Comparison of ENCODE assay signal across 12 cellular contexts in the genomic region with DNA sequence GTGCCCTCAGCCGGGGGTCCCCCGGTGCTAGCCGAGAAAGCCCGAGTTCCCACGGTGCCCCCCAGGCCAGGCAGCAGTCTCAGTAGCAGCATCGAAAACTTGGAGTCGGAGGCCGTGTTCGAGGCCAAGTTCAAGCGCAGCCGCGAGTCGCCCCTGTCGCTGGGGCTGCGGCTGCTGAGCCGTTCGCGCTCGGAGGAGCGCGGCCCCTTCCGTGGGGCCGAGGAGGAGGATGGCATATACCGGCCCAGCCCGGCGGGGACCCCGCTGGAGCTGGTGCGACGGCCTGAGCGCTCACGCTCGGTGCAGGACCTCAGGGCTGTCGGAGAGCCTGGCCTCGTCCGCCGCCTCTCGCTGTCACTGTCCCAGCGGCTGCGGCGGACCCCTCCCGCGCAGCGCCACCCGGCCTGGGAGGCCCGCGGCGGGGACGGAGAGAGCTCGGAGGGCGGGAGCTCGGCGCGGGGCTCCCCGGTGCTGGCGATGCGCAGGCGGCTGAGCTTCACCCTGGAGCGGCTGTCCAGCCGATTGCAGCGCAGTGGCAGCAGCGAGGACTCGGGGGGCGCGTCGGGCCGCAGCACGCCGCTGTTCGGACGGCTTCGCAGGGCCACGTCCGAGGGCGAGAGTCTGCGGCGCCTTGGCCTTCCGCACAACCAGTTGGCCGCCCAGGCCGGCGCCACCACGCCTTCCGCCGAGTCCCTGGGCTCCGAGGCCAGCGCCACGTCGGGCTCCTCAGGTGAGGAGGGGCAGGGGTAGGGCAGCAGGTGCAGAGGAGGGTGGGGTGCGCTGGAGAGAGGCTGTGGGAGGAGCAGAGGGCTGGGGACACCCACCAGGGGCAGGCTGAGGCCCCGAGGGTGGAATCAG. TPM values are rescaled to one million over a fixed set of nuclear protein-coding genes. Genes with fewer than 3 reads are reported as not detected.
A peak's percentile ranks its signal among the peaks of the same experiment; 100 is the strongest.
DNase-seq lines count a peak whose midpoint lies in the region; ATAC-seq, FAIRE-seq and TF ChIP-seq lines count a peak whose summit lies in the region.
"Had no signal": no experiment of that assay in that cellular context is flagged by ENCODE, and none has a peak within 500 bp of the region (broad histone marks: within the 10 kb centered on the region; RNA-seq: fewer than 3 reads in every experiment).

No MANE protein-coding gene starts in this region.

- H3K9ac ChIP-seq in HepG2 (ENCODE audit: insufficient read depth, low read depth, low read length) = no peak overlapping the region
- H3K9ac ChIP-seq: KMS-11 had no signal

- peaks cover 74% of the 10 kb centered on the region for H3K27me3 Mint-ChIP-seq in central memory CD8-positive, alpha-beta T cell

- DNase-seq in NCI-H2171 treated with DMSO at 0.1 percent for 48 hours (lab: John Stamatoyannopoulos, UW) (peak; percentile 29), NCI-H2171 (lab: John Stamatoyannopoulos, UW) (no peak), HepG2 (ENCODE audit: low spot score) (no peak), stomach (no peak), Kasumi-1 (lab: John Stamatoyannopoulos, UW) (no peak), superior temporal gyrus (ENCODE audit: extremely low spot score) (no peak), NCI-H1092 treated with DMSO at 0.1 percent for 48 hours (lab: John Stamatoyannopoulos, UW) (no peak)
- DNase-seq in central memory CD8-positive, alpha-beta T cell (ENCODE audit: low spot score in 2 of 2) = no peak
- DNase-seq: thyroid gland had no signal

- TF ChIP-seq CTCF in HepG2 (CRISPR knock-in tag; IDR thresholded peaks at IDR 0.05) (no peak), stomach (IDR thresholded peaks at IDR 0.05) (no peak)

- peak overlapping the region; percentile 36 for H3K4me2 ChIP-seq in HepG2 (ENCODE audit: low read depth, low read length)
- H3K4me2 ChIP-seq: KMS-11 had no signal

- no peak overlapping the region for H2AFZ ChIP-seq in HepG2 (ENCODE audit: low read length)

- no peak for TF ChIP-seq RAD21 in HepG2 (CRISPR knock-in tag; IDR thresholded peaks at IDR 0.05)

- H3K4me1 ChIP-seq in HepG2 (ENCODE audit: insufficient read depth, low read length) (peaks cover 13% of the 10 kb centered on the region), stomach (peaks cover 16 to 28% (median 19%) of the 10 kb centered on the region in 4 donors)

- no peaks in the 10 kb centered on the region for H3K9me3 Mint-ChIP-seq in central memory CD8-positive, alpha-beta T cell

- WGBS in HepG2 (ENCODE audit: low lambda C conversion rate) = 8% methylated on average over 51 of the region's 89 CpGs
- WGBS in stomach, 5 donors = 2 to 7% (median 3%) methylated on average over 25 to 89 of the region's 89 CpGs

- H3K27ac ChIP-seq in HepG2 (ENCODE audit: extremely low read length, insufficient read depth, low read length) (no peak overlapping the region), stomach (peak overlapping the region in 2 of 5 donors; percentile 19 to 68)
- H3K27ac ChIP-seq: KMS-11, SJSA1, thyroid gland had no signal

- H3K27me3 ChIP-seq in HepG2 (ENCODE audit: control insufficient read depth in 1 of 2, insufficient read depth in 2 of 2, low read length in 2 of 2) (peaks cover 60 to 98% of the 10 kb centered on the region in 2 experiments), stomach (peaks cover 4 to 85% (median 49%) of the 10 kb centered on the region in 3 donors)

- peak overlapping the region; percentile 63 for H3K4me3 Mint-ChIP-seq in central memory CD8-positive, alpha-beta T cell

- no peak for FAIRE-seq in HepG2 (lab: Jason Lieb, UNC)
- FAIRE-seq: GM12891 had no signal

- in situ Hi-C loops in HepG2 (cut with HindIII; ENCODE audit: extremely low pct_ligation_motif_present, low pct_unique_long_range_greater_than_20kb) = no loop called here

- no peaks in the 10 kb centered on the region for H4K20me1 ChIP-seq in HepG2 (ENCODE audit: insufficient read depth, low read length)

- H3K27ac Mint-ChIP-seq in central memory CD8-positive, alpha-beta T cell (ENCODE audit: low read depth) = no peak overlapping the region

- H3K9me3 ChIP-seq in HepG2 (ENCODE audit: low read length) (no peaks in the 10 kb centered on the region), stomach (no peaks in the 10 kb centered on the region)
- H3K9me3 ChIP-seq: SJSA1, thyroid gland had no signal

- POLR2A ChIA-PET in HepG2 (lab: Yijun Ruan, JAX) = interaction anchor here (3.0 kb wide), 1 partner anchor 14 kb away, joined by 12 read pairs; the partner anchor contains the start of gene GMPPA

- intact Hi-C loops in HepG2 (cut with micrococcal nuclease; ENCODE audit: unreplicated experiment) (no loop called here), stomach (cut with DNase I; ENCODE audit: low total_unique reads) (no loop called here)

- TF ChIP-seq POLR2A in HepG2 (IDR thresholded peaks at IDR 0.05; ENCODE audit: insufficient read depth in 1 of 2, low read depth in 2 of 2, low read length in 2 of 2) (no peak), stomach (IDR thresholded peaks at IDR 0.05) (no peak)

- no peaks in the 10 kb centered on the region for H3K36me3 Mint-ChIP-seq in central memory CD8-positive, alpha-beta T cell (ENCODE audit: insufficient read depth)

- no peaks in the 10 kb centered on the region for H3K79me2 ChIP-seq in HepG2 (ENCODE audit: insufficient read depth, low read length)

- H3K4me1 Mint-ChIP-seq in central memory CD8-positive, alpha-beta T cell = no peaks in the 10 kb centered on the region

- H3K4me3 ChIP-seq in HepG2 (replicated peaks in 1 of 3; ENCODE audit: insufficient read depth in 1 of 3, low read depth in 2 of 3, low read length in 3 of 3) = peak overlapping the region in 1 of 3 experiments; percentile 44; a peak in 1 of 6 replicates
- H3K4me3 ChIP-seq in stomach = peak overlapping the region; percentile 15 to 50 (median 30)
- H3K4me3 ChIP-seq: SJSA1 had no signal

- CTCF ChIA-PET in HepG2 (lab: Yijun Ruan, JAX; ENCODE audit: low intra/inter-chr PET ratio, low total read pairs) = no interaction called here

- TF ChIP-seq EP300 in HepG2 (IDR thresholded peaks at IDR 0.05; ENCODE audit: low read depth in 2 of 2, low read length in 2 of 2) = no peak
- no peak for TF ChIP-seq EP300 in HepG2 (CRISPR knock-in tag; IDR thresholded peaks at IDR 0.05; ENCODE audit: borderline replicate concordance)
- TF ChIP-seq EP300 in stomach (IDR thresholded peaks at IDR 0.05) = no peak

- ATAC-seq in central memory CD8-positive, alpha-beta T cell (replicated peaks; ENCODE audit: extremely low read depth, poor library complexity, severe bottlenecking) = peak; percentile 26
- ATAC-seq in HepG2 = peak; percentile 30

- BruUV-seq in HepG2 (replicated peaks; lab: Mats Ljungman, UMichigan) = no TSS peak

- H3K36me3 ChIP-seq in HepG2 (replicated peaks in 1 of 2; ENCODE audit: control insufficient read depth in 1 of 2, insufficient read depth in 2 of 2, low read length in 2 of 2) (no peaks in the 10 kb centered on the region), stomach (peaks cover 0 to 36% (median 16%) of the 10 kb centered on the region in 4 donors)
- H3K36me3 ChIP-seq: SJSA1, thyroid gland had no signal

RNA-seq across cellular contexts. Expression of gene GMPPA, which starts 14.1 kb away (rescaled TPM):
- total RNA-seq in HepG2 (2016; rRNA removed; fragmentation: Illumina TruSeq; extraction: Trizol) (81.1 and 88.7 TPM in 2 replicates), stomach (100 to 1,000 TPM in 1 of 5 donors, 10 to 100 TPM in 4; 16.5 to 185 (median 24.2) TPM)
- total RNA-seq in HepG2 (2016; cell fraction: cytosol; rRNA removed; fragmentation: Illumina TruSeq; extraction: Trizol; ENCODE audit: low read depth) = 41.1 and 50.9 TPM in 2 replicates
- 81.2 and 82.9 TPM in 2 replicates for total RNA-seq in HepG2 (2016; cell fraction: insoluble cytoplasmic fraction; rRNA removed; fragmentation: Illumina TruSeq; extraction: Trizol)
- total RNA-seq in HepG2 (2016; cell fraction: membrane; rRNA removed; fragmentation: Illumina TruSeq; extraction: Trizol) = 59.8 and 79.0 TPM in 2 replicates
- total RNA-seq in HepG2 (2016; cell fraction: nucleus; rRNA removed; fragmentation: Illumina TruSeq; extraction: Trizol) = 39.6 and 46.3 TPM in 2 replicates
- polyA plus RNA-seq in HepG2 (2011; rRNA removed) (106 and 115 TPM in 2 replicates), stomach (10 to 100 TPM; 29.9 to 84.8 (median 58.2) TPM)
- polyA plus RNA-seq in HepG2 (2011; cell fraction: cytosol; rRNA removed) = 98.1 and 128 TPM in 2 replicates
- 123 and 155 TPM in 2 replicates for polyA plus RNA-seq in HepG2 (2011; cell fraction: nucleus; rRNA removed)
- polyA plus RNA-seq in HepG2 (2012) = 44.8 and 45.3 TPM in 2 replicates
- 40.7 and 53.5 TPM in 2 replicates for polyA plus RNA-seq in HepG2 (2016; cell fraction: cytosol; fragmentation: Illumina TruSeq; extraction: Trizol; ENCODE audit: low read depth)
- 88.1 and 98.3 TPM in 2 replicates for polyA plus RNA-seq in HepG2 (2016; cell fraction: insoluble cytoplasmic fraction; fragmentation: Illumina TruSeq; extraction: Trizol; ENCODE audit: low read depth)
- 54.7 and 71.1 TPM in 2 replicates for polyA plus RNA-seq in HepG2 (2016; cell fraction: membrane; fragmentation: Illumina TruSeq; extraction: Trizol; ENCODE audit: low read depth)
- 87.2 and 90.5 TPM in 2 replicates for polyA plus RNA-seq in HepG2 (2016; cell fraction: nucleus; fragmentation: Illumina TruSeq; extraction: Trizol; ENCODE audit: insufficient read depth, low read depth)
- polyA minus RNA-seq in HepG2 (2011; rRNA and poly(A)+ RNA removed; ENCODE audit: low replicate concordance) = 98.5 and 174 TPM in 2 replicates
- polyA minus RNA-seq in HepG2 (2011; cell fraction: cytosol; rRNA and poly(A)+ RNA removed) = 43.2 and 68.0 TPM in 2 replicates
- polyA minus RNA-seq in HepG2 (2011; cell fraction: nucleus; rRNA and poly(A)+ RNA removed) = 32.6 and 38.2 TPM in 2 replicates

RNA-seq across cellular contexts. Expression of gene ASIC4, which starts 29.7 kb away (rescaled TPM):
- total RNA-seq in HepG2 (2016; rRNA removed; fragmentation: Illumina TruSeq; extraction: Trizol) = not detected in 2 replicates
- not detected in 2 replicates for total RNA-seq in HepG2 (2016; cell fraction: cytosol; rRNA removed; fragmentation: Illumina TruSeq; extraction: Trizol; ENCODE audit: low read depth)
- not detected in 2 replicates for total RNA-seq in HepG2 (2016; cell fraction: insoluble cytoplasmic fraction; rRNA removed; fragmentation: Illumina TruSeq; extraction: Trizol)
- not detected in 2 replicates for total RNA-seq in HepG2 (2016; cell fraction: membrane; rRNA removed; fragmentation: Illumina TruSeq; extraction: Trizol)
- not detected in 2 replicates for total RNA-seq in HepG2 (2016; cell fraction: nucleus; rRNA removed; fragmentation: Illumina TruSeq; extraction: Trizol)
- 0.03 TPM in 2 replicates for polyA plus RNA-seq in HepG2 (2011; rRNA removed)
- 0.01 TPM in 1 of 2 replicates, not detected in the other for polyA plus RNA-seq in HepG2 (2011; cell fraction: cytosol; rRNA removed)
- polyA plus RNA-seq in HepG2 (2011; cell fraction: nucleus; rRNA removed) = 0.23 and 0.24 TPM in 2 replicates
- not detected in 2 replicates for polyA plus RNA-seq in HepG2 (2012)
- not detected in 2 replicates for polyA plus RNA-seq in HepG2 (2016; cell fraction: cytosol; fragmentation: Illumina TruSeq; extraction: Trizol; ENCODE audit: low read depth)
- not detected in 2 replicates for polyA plus RNA-seq in HepG2 (2016; cell fraction: insoluble cytoplasmic fraction; fragmentation: Illumina TruSeq; extraction: Trizol; ENCODE audit: low read depth)
- not detected in 2 replicates for polyA plus RNA-seq in HepG2 (2016; cell fraction: membrane; fragmentation: Illumina TruSeq; extraction: Trizol; ENCODE audit: low read depth)
- 0.16 TPM in 1 of 2 replicates, not detected in the other for polyA plus RNA-seq in HepG2 (2016; cell fraction: nucleus; fragmentation: Illumina TruSeq; extraction: Trizol; ENCODE audit: insufficient read depth, low read depth)
- polyA minus RNA-seq in HepG2 (2011; rRNA and poly(A)+ RNA removed; ENCODE audit: low replicate concordance) = 0.06 and 0.07 TPM in 2 replicates
- not detected in 2 replicates for polyA minus RNA-seq in HepG2 (2011; cell fraction: cytosol; rRNA and poly(A)+ RNA removed)
- 0.12 and 0.26 TPM in 2 replicates for polyA minus RNA-seq in HepG2 (2011; cell fraction: nucleus; rRNA and poly(A)+ RNA removed)
- 10 to 100 TPM in 1 of 5 donors, 1 to 10 TPM in 1, not detected in 3; 2.0 to 11.0 TPM for total RNA-seq in stomach
- polyA plus RNA-seq in stomach = not detected
- total RNA-seq: SJSA1, thyroid gland had no signal

RNA-seq across cellular contexts. Expression of gene SPEG, which starts 49.9 kb away (rescaled TPM):
- total RNA-seq in HepG2 (2016; rRNA removed; fragmentation: Illumina TruSeq; extraction: Trizol) (0.18 TPM in 1 of 2 replicates, not detected in the other), stomach (100 to 1,000 TPM in 1 of 5 donors, 10 to 100 TPM in 3, 1 to 10 TPM in 1; 7.4 to 106 (median 30.4) TPM)
- total RNA-seq in HepG2 (2016; cell fraction: cytosol; rRNA removed; fragmentation: Illumina TruSeq; extraction: Trizol; ENCODE audit: low read depth) = 0.51 TPM in 1 of 2 replicates, not detected in the other
- total RNA-seq in HepG2 (2016; cell fraction: insoluble cytoplasmic fraction; rRNA removed; fragmentation: Illumina TruSeq; extraction: Trizol) = 0.06 TPM in 1 of 2 replicates, not detected in the other
- total RNA-seq in HepG2 (2016; cell fraction: membrane; rRNA removed; fragmentation: Illumina TruSeq; extraction: Trizol) = 0.12 and 1.1 TPM in 2 replicates
- 0.71 TPM in 1 of 2 replicates, not detected in the other for total RNA-seq in HepG2 (2016; cell fraction: nucleus; rRNA removed; fragmentation: Illumina TruSeq; extraction: Trizol)
- polyA plus RNA-seq in HepG2 (2011; rRNA removed) (0.24 and 0.94 TPM in 2 replicates), stomach (10 to 100 TPM in 1 of 3 donors, 1 to 10 TPM in 2; 9.8 to 65.1 (median 9.9) TPM)
- 0.13 and 0.20 TPM in 2 replicates for polyA plus RNA-seq in HepG2 (2011; cell fraction: cytosol; rRNA removed)
- polyA plus RNA-seq in HepG2 (2011; cell fraction: nucleus; rRNA removed) = 0.45 and 1.0 TPM in 2 replicates
- 0.93 and 1.4 TPM in 2 replicates for polyA plus RNA-seq in HepG2 (2012)
- 0.38 and 0.63 TPM in 2 replicates for polyA plus RNA-seq in HepG2 (2016; cell fraction: cytosol; fragmentation: Illumina TruSeq; extraction: Trizol; ENCODE audit: low read depth)
- polyA plus RNA-seq in HepG2 (2016; cell fraction: insoluble cytoplasmic fraction; fragmentation: Illumina TruSeq; extraction: Trizol; ENCODE audit: low read depth) = 0.98 TPM in 1 of 2 replicates, not detected in the other
- 0.58 and 1.4 TPM in 2 replicates for polyA plus RNA-seq in HepG2 (2016; cell fraction: membrane; fragmentation: Illumina TruSeq; extraction: Trizol; ENCODE audit: low read depth)
- polyA plus RNA-seq in HepG2 (2016; cell fraction: nucleus; fragmentation: Illumina TruSeq; extraction: Trizol; ENCODE audit: insufficient read depth, low read depth) = 0.41 TPM in 1 of 2 replicates, not detected in the other
- 0.44 and 4.0 TPM in 2 replicates for polyA minus RNA-seq in HepG2 (2011; rRNA and poly(A)+ RNA removed; ENCODE audit: low replicate concordance)
- polyA minus RNA-seq in HepG2 (2011; cell fraction: cytosol; rRNA and poly(A)+ RNA removed) = not detected in 2 replicates
- polyA minus RNA-seq in HepG2 (2011; cell fraction: nucleus; rRNA and poly(A)+ RNA removed) = 0.37 and 1.8 TPM in 2 replicates

RNA-seq across cellular contexts. Expression of gene CHPF, which starts 59.0 kb away (rescaled TPM):
- total RNA-seq in HepG2 (2016; rRNA removed; fragmentation: Illumina TruSeq; extraction: Trizol) (34.7 and 79.6 TPM in 2 replicates), stomach (100 to 1,000 TPM in 1 of 5 donors, 10 to 100 TPM in 4; 28.0 to 119 (median 83.4) TPM)
- 21.6 and 22.1 TPM in 2 replicates for total RNA-seq in HepG2 (2016; cell fraction: cytosol; rRNA removed; fragmentation: Illumina TruSeq; extraction: Trizol; ENCODE audit: low read depth)
- 36.0 and 80.8 TPM in 2 replicates for total RNA-seq in HepG2 (2016; cell fraction: insoluble cytoplasmic fraction; rRNA removed; fragmentation: Illumina TruSeq; extraction: Trizol)
- total RNA-seq in HepG2 (2016; cell fraction: membrane; rRNA removed; fragmentation: Illumina TruSeq; extraction: Trizol) = 42.0 and 50.0 TPM in 2 replicates
- 65.5 and 76.8 TPM in 2 replicates for total RNA-seq in HepG2 (2016; cell fraction: nucleus; rRNA removed; fragmentation: Illumina TruSeq; extraction: Trizol)
- polyA plus RNA-seq in HepG2 (2011; rRNA removed) (111 and 171 TPM in 2 replicates), stomach (10 to 100 TPM; 10.8 to 32.9 (median 27.2) TPM)
- 120 and 244 TPM in 2 replicates for polyA plus RNA-seq in HepG2 (2011; cell fraction: cytosol; rRNA removed)
- 203 and 211 TPM in 2 replicates for polyA plus RNA-seq in HepG2 (2011; cell fraction: nucleus; rRNA removed)
- 115 and 161 TPM in 2 replicates for polyA plus RNA-seq in HepG2 (2012)
- 21.7 and 22.6 TPM in 2 replicates for polyA plus RNA-seq in HepG2 (2016; cell fraction: cytosol; fragmentation: Illumina TruSeq; extraction: Trizol; ENCODE audit: low read depth)
- polyA plus RNA-seq in HepG2 (2016; cell fraction: insoluble cytoplasmic fraction; fragmentation: Illumina TruSeq; extraction: Trizol; ENCODE audit: low read depth) = 45.9 and 55.3 TPM in 2 replicates
- polyA plus RNA-seq in HepG2 (2016; cell fraction: membrane; fragmentation: Illumina TruSeq; extraction: Trizol; ENCODE audit: low read depth) = 40.5 and 41.4 TPM in 2 replicates
- 139 and 143 TPM in 2 replicates for polyA plus RNA-seq in HepG2 (2016; cell fraction: nucleus; fragmentation: Illumina TruSeq; extraction: Trizol; ENCODE audit: insufficient read depth, low read depth)
- polyA minus RNA-seq in HepG2 (2011; rRNA and poly(A)+ RNA removed; ENCODE audit: low replicate concordance) = 12.1 and 292 TPM in 2 replicates
- 137 and 143 TPM in 2 replicates for polyA minus RNA-seq in HepG2 (2011; cell fraction: cytosol; rRNA and poly(A)+ RNA removed)
- 45.4 and 47.0 TPM in 2 replicates for polyA minus RNA-seq in HepG2 (2011; cell fraction: nucleus; rRNA and poly(A)+ RNA removed)

RNA-seq across cellular contexts. Expression of gene TMEM198, which starts 59.3 kb away (rescaled TPM):
- total RNA-seq in HepG2 (2016; rRNA removed; fragmentation: Illumina TruSeq; extraction: Trizol) = 11.6 and 17.3 TPM in 2 replicates
- total RNA-seq in HepG2 (2016; cell fraction: cytosol; rRNA removed; fragmentation: Illumina TruSeq; extraction: Trizol; ENCODE audit: low read depth) = 12.3 and 16.3 TPM in 2 replicates
- 10.7 and 17.8 TPM in 2 replicates for total RNA-seq in HepG2 (2016; cell fraction: insoluble cytoplasmic fraction; rRNA removed; fragmentation: Illumina TruSeq; extraction: Trizol)
- 26.8 and 32.4 TPM in 2 replicates for total RNA-seq in HepG2 (2016; cell fraction: membrane; rRNA removed; fragmentation: Illumina TruSeq; extraction: Trizol)
- total RNA-seq in HepG2 (2016; cell fraction: nucleus; rRNA removed; fragmentation: Illumina TruSeq; extraction: Trizol) = 9.3 and 11.7 TPM in 2 replicates
- 23.5 and 40.8 TPM in 2 replicates for polyA plus RNA-seq in HepG2 (2011; rRNA removed)
- polyA plus RNA-seq in HepG2 (2011; cell fraction: cytosol; rRNA removed) = 43.6 and 52.1 TPM in 2 replicates
- polyA plus RNA-seq in HepG2 (2011; cell fraction: nucleus; rRNA removed) = 61.3 and 68.7 TPM in 2 replicates
- 41.3 and 49.8 TPM in 2 replicates for polyA plus RNA-seq in HepG2 (2012)
- polyA plus RNA-seq in HepG2 (2016; cell fraction: cytosol; fragmentation: Illumina TruSeq; extraction: Trizol; ENCODE audit: low read depth) = 16.5 and 21.1 TPM in 2 replicates
- polyA plus RNA-seq in HepG2 (2016; cell fraction: insoluble cytoplasmic fraction; fragmentation: Illumina TruSeq; extraction: Trizol; ENCODE audit: low read depth) = 12.8 and 14.5 TPM in 2 replicates
- 27.9 and 28.1 TPM in 2 replicates for polyA plus RNA-seq in HepG2 (2016; cell fraction: membrane; fragmentation: Illumina TruSeq; extraction: Trizol; ENCODE audit: low read depth)
- polyA plus RNA-seq in HepG2 (2016; cell fraction: nucleus; fragmentation: Illumina TruSeq; extraction: Trizol; ENCODE audit: insufficient read depth, low read depth) = 17.1 and 19.3 TPM in 2 replicates
- polyA minus RNA-seq in HepG2 (2011; rRNA and poly(A)+ RNA removed; ENCODE audit: low replicate concordance) = 2.1 and 67.2 TPM in 2 replicates
- 26.3 and 28.6 TPM in 2 replicates for polyA minus RNA-seq in HepG2 (2011; cell fraction: cytosol; rRNA and poly(A)+ RNA removed)
- polyA minus RNA-seq in HepG2 (2011; cell fraction: nucleus; rRNA and poly(A)+ RNA removed) = 12.9 and 13.6 TPM in 2 replicates
- total RNA-seq in stomach = 1 to 10 TPM in 2 of 5 donors, under 1 TPM in 1, not detected in 2; 0.92 to 7.5 (median 2.7) TPM
- 1 to 10 TPM; 1.4 to 4.7 (median 2.1) TPM for polyA plus RNA-seq in stomach
